Comparison of ENCODE assay signal across 8 cellular contexts in genomic region chr6:125300992-125301434, GRCh38. TPM values are rescaled to one million over a fixed set of nuclear protein-coding genes. Genes with fewer than 3 reads are reported as not detected.
A peak's percentile ranks its signal among the peaks of the same experiment; 100 is the strongest.
DNase-seq lines count a peak whose midpoint lies in the region; ATAC-seq and TF ChIP-seq lines count a peak whose summit lies in the region.

No MANE protein-coding gene starts in this region.

- peak overlapping the region; percentile 70 for H3K4me2 ChIP-seq in trophoblast cell (ENCODE audit: low read length)

- peaks cover 14% of the 10 kb centered on the region for H3K36me3 Mint-ChIP-seq in T-helper 17 cell (ENCODE audit: low read depth)

- peaks cover 13% of the 10 kb centered on the region for H3K4me1 ChIP-seq in ACC112 (ENCODE audit: control insufficient read depth, insufficient read depth, low read length, unreplicated experiment)
- H3K4me1 ChIP-seq in trophoblast cell (ENCODE audit: control insufficient read depth in 1 of 2, insufficient read depth in 2 of 2, low read length in 2 of 2) = peaks cover 0 to 1% of the 10 kb centered on the region in 2 experiments

- H3K4ac ChIP-seq in trophoblast cell (ENCODE audit: low read depth, low read length) = peak overlapping the region; percentile 74

- peaks cover 26% of the 10 kb centered on the region for H3K36me3 ChIP-seq in ACC112 (ENCODE audit: insufficient read depth, low read length)
- peaks cover 6 to 8% of the 10 kb centered on the region in 2 experiments for H3K36me3 ChIP-seq in trophoblast cell (ENCODE audit: control insufficient read depth in 1 of 2, insufficient read depth in 2 of 2, low read length in 2 of 2)

- TF ChIP-seq CTCF in GM12865 (IDR thresholded peaks at IDR 0.05; ENCODE audit: insufficient read depth, low read depth, low read length, missing control alignments) (no peak), fibroblast of pulmonary artery (IDR thresholded peaks at IDR 0.05; ENCODE audit: low read length, missing control alignments) (no peak)

- ATAC-seq in T-helper 17 cell = no peak
- no peak for ATAC-seq in HG03571 (IDR thresholded peaks at IDR 0.05; ENCODE audit: unreplicated experiment)

- H3K27me3 Mint-ChIP-seq in T-helper 17 cell = peaks cover 2% of the 10 kb centered on the region

- H2BK12ac ChIP-seq in trophoblast cell (ENCODE audit: low read length) = no peak overlapping the region

- H3K79me2 ChIP-seq in ACC112 (ENCODE audit: control insufficient read depth, insufficient read depth, low read length, unreplicated experiment) (peaks cover 13% of the 10 kb centered on the region), trophoblast cell (ENCODE audit: control insufficient read depth, insufficient read depth, low read length, poor library complexity) (peaks cover 6% of the 10 kb centered on the region)

- H3K23ac ChIP-seq in trophoblast cell (ENCODE audit: low read length) = no peak overlapping the region

- peak overlapping the region; percentile 91 for H2BK120ac ChIP-seq in trophoblast cell (ENCODE audit: insufficient read depth, low read length, poor library complexity)

- peak overlapping the region; percentile 97 for H4K8ac ChIP-seq in trophoblast cell (ENCODE audit: low read depth, low read length)

- H2AFZ ChIP-seq in ACC112 (ENCODE audit: low read length, unreplicated experiment) (peak overlapping the region; percentile 68), trophoblast cell (ENCODE audit: insufficient read depth, low read length, poor library complexity) (peak overlapping the region; percentile 90)

- H3K27ac ChIP-seq in ACC112 (ENCODE audit: low read depth, low read length) (0 out of 2 replicates have a peak overlapping the region, but pooled peaks have one; percentile 21), trophoblast cell (ENCODE audit: low read depth, low read length) (peak overlapping the region; percentile 81)

- H3K9ac ChIP-seq in trophoblast cell (ENCODE audit: low read length) = peak overlapping the region; percentile 89

- peak overlapping the region; percentile 85 for H2BK5ac ChIP-seq in trophoblast cell (ENCODE audit: low read depth, low read length, poor library complexity)

- peaks cover 49% of the 10 kb centered on the region for H3K4me1 Mint-ChIP-seq in T-helper 17 cell

- H4K91ac ChIP-seq in trophoblast cell (ENCODE audit: low read depth, low read length) = peak overlapping the region; percentile 91

- H3K27ac Mint-ChIP-seq in T-helper 17 cell = peak overlapping the region; percentile 91

- peaks cover 7% of the 10 kb centered on the region for H3K27me3 ChIP-seq in ACC112 (ENCODE audit: insufficient read depth, low read length)
- H3K27me3 ChIP-seq in trophoblast cell (ENCODE audit: insufficient read depth, low read length) = no peaks in the 10 kb centered on the region

- peak overlapping the region; percentile 94 for H3K4me3 Mint-ChIP-seq in T-helper 17 cell

- H3K79me1 ChIP-seq in trophoblast cell (ENCODE audit: low read length) = peaks cover 7% of the 10 kb centered on the region

- H3K4me3 ChIP-seq in ACC112 (ENCODE audit: low read depth, low read length) (peak overlapping the region; percentile 75), GM12865 (ENCODE audit: low read depth, low read length) (peak overlapping the region; percentile 94), fibroblast of pulmonary artery (replicated peaks; ENCODE audit: low read depth, low read length) (peak overlapping the region; percentile 72), trophoblast cell (ENCODE audit: low read depth, low read length) (peak overlapping the region; percentile 91)

- H3K18ac ChIP-seq in trophoblast cell (ENCODE audit: low read length) = peak overlapping the region; percentile 95

- H3K9me3 ChIP-seq in T-helper 17 cell (ENCODE audit: control insufficient read depth, low read length, poor library complexity, severe bottlenecking) (no peaks in the 10 kb centered on the region), trophoblast cell (ENCODE audit: insufficient read depth, low read depth, low read length) (no peaks in the 10 kb centered on the region)

- H2AK5ac ChIP-seq in trophoblast cell (ENCODE audit: low read length) = no peak overlapping the region

- peak overlapping the region; percentile 94 for H4K12ac ChIP-seq in trophoblast cell (ENCODE audit: low read depth, low read length)

- peak overlapping the region; percentile 95 for H3K14ac ChIP-seq in trophoblast cell (ENCODE audit: low read length)

- no CpG with 5 or more reads among the region's 11 CpGs for WGBS in trophoblast cell (ENCODE audit: extremely low coverage, insufficient coverage, insufficient read length)

- no peak for DNase-seq in GM12865 (ENCODE audit: low read depth)
- no peak for DNase-seq in T-helper 17 cell
- peak; percentile 50 for DNase-seq in fibroblast of pulmonary artery (ENCODE audit: low read depth)
- peak in 1 of 2 donors; percentile 42 for DNase-seq in trophoblast cell
- no peak for DNase-seq in stimulated activated CD4-positive, alpha-beta T cell treated with anti-CD3 and anti-CD28 coated beads, Interleukin-2, amount 100 ng/mL, for 48 hours
- no peak for DNase-seq in KG1 (lab: John Stamatoyannopoulos, UW)

RNA-seq across cellular contexts. Expression of gene HDDC2, which starts 0.8 kb away (rescaled TPM):
- total RNA-seq in T-helper 17 cell = 10 to 100 TPM; 22.1 to 33.1 TPM
- polyA plus RNA-seq in trophoblast cell (2013) = 44.4 and 47.3 TPM in 2 replicates
